ENCODE assay signal across 7 cellular contexts in the genomic region with DNA sequence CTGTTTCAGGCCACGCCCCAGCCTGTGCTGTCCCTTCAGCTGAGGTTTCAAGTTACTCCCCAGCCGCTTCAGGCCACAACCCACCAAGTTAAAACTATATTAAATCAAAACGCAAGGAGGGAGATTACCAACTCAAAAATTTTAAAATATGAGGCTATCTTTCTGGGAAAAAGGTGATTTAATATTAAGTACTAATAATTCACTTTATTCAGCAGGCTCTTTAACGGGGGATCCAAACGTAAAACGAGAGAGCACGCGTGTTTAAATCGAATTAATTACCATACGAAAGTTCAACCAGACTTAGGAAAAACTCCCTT. TPM values are rescaled to one million over a fixed set of nuclear protein-coding genes. Genes with fewer than 3 reads are reported as not detected.
DNase-seq lines count a peak whose midpoint lies in the region; ATAC-seq and TF ChIP-seq lines count a peak whose summit lies in the region.

No MANE protein-coding gene starts in this region.

- H3K4me3 ChIP-seq in SJCRH30 (peak overlapping the region; percentile 47), parathyroid adenoma (ENCODE audit: low read depth, low read length) (peak overlapping the region; percentile 51), BE2C (ENCODE audit: low read depth, low read length) (no peak overlapping the region)
- H3K4me3 ChIP-seq in effector memory CD4-positive, alpha-beta T cell (ENCODE audit: insufficient read depth, low read depth, low read length, poor library complexity, severe bottlenecking) = no peak overlapping the region

- peak overlapping the region; percentile 67 for H3K4me2 ChIP-seq in parathyroid adenoma (ENCODE audit: low read length)

- H3K4me1 ChIP-seq in SJCRH30 (peaks cover 34% of the 10 kb centered on the region), foreskin keratinocyte (peaks cover 7% of the 10 kb centered on the region), parathyroid adenoma (peaks cover 8% of the 10 kb centered on the region), BE2C (no peaks in the 10 kb centered on the region; the same call in 1 of the 2 replicates)
- H3K4me1 ChIP-seq in effector memory CD4-positive, alpha-beta T cell (ENCODE audit: control insufficient read depth, insufficient read depth, low read length, poor library complexity, severe bottlenecking) = no peaks in the 10 kb centered on the region

- H3K9me3 ChIP-seq in SJCRH30 (replicated peaks) (no peaks in the 10 kb centered on the region), parathyroid adenoma (ENCODE audit: control insufficient read depth, low read length) (no peaks in the 10 kb centered on the region), BE2C (no peaks in the 10 kb centered on the region)
- H3K9me3 ChIP-seq in effector memory CD4-positive, alpha-beta T cell (ENCODE audit: control insufficient read depth, low read length) = no peaks in the 10 kb centered on the region

- no peak overlapping the region for H3K9ac ChIP-seq in parathyroid adenoma

- TF ChIP-seq CTCF in foreskin keratinocyte (conservative IDR thresholded peaks at IDR 0.05) (no peak), parathyroid adenoma (IDR thresholded peaks at IDR 0.05) (no peak), BE2C (IDR thresholded peaks at IDR 0.05; ENCODE audit: low read depth, low read length) (no peak)

- ATAC-seq in GM18907 (IDR thresholded peaks at IDR 0.05; ENCODE audit: unreplicated experiment) (peak; percentile 84), HG02759 (IDR thresholded peaks at IDR 0.05; ENCODE audit: unreplicated experiment) (peak; percentile 63), foreskin keratinocyte (peak; percentile 91)

- peak overlapping the region; percentile 68 for H2AFZ ChIP-seq in parathyroid adenoma

- DNase-seq in SJCRH30 (no peak), foreskin keratinocyte (no peak), BE2C (no peak)
- no peak for DNase-seq in effector memory CD4-positive, alpha-beta T cell

- H3K27ac ChIP-seq in SJCRH30 = peak overlapping the region; percentile 35
- peak overlapping the region; percentile 64 for H3K27ac ChIP-seq in foreskin keratinocyte
- H3K27ac ChIP-seq in parathyroid adenoma = no peak overlapping the region
- no peak overlapping the region for H3K27ac ChIP-seq in effector memory CD4-positive, alpha-beta T cell (ENCODE audit: insufficient read depth, low read length, poor library complexity, severe bottlenecking)

- H3K36me3 ChIP-seq in SJCRH30 (no peaks in the 10 kb centered on the region), parathyroid adenoma (ENCODE audit: control insufficient read depth, insufficient read depth, low read length) (no peaks in the 10 kb centered on the region), BE2C (no peaks in the 10 kb centered on the region)
- no peaks in the 10 kb centered on the region for H3K36me3 ChIP-seq in effector memory CD4-positive, alpha-beta T cell (ENCODE audit: control insufficient read depth, insufficient read depth, low read length)

- no peaks in the 10 kb centered on the region for H3K79me2 ChIP-seq in parathyroid adenoma

- no peaks in the 10 kb centered on the region for H3K27me3 ChIP-seq in SJCRH30
- no peaks in the 10 kb centered on the region for H3K27me3 ChIP-seq in foreskin keratinocyte
- H3K27me3 ChIP-seq in parathyroid adenoma (ENCODE audit: control insufficient read depth, insufficient read depth, low read length) = no peaks in the 10 kb centered on the region
- H3K27me3 ChIP-seq in effector memory CD4-positive, alpha-beta T cell (replicated peaks; ENCODE audit: control insufficient read depth, insufficient read depth, low read length, poor library complexity, severe bottlenecking) = peaks cover 6% of the 10 kb centered on the region
- H3K27me3 ChIP-seq in BE2C = peaks cover 66% of the 10 kb centered on the region

RNA-seq across cellular contexts. Expression of gene AKR1B15, which starts 1.2 kb away (rescaled TPM):
- total RNA-seq in SJCRH30 (2014; rRNA removed; shearing (Covaris generic)) = not detected in 2 replicates
- total RNA-seq in foreskin keratinocyte = not detected in 2 replicates
- not detected in 2 replicates for polyA plus RNA-seq in foreskin keratinocyte
- 0.22 TPM for polyA plus RNA-seq in BE2C (2012; ENCODE audit: insufficient read depth, insufficient read length, low read depth)

RNA-seq across cellular contexts. Expression of gene AKR1B10, which starts 20.3 kb away (rescaled TPM):
- 0.06 and 0.68 TPM in 2 replicates for total RNA-seq in SJCRH30 (2014; rRNA removed; shearing (Covaris generic))
- 0.21 and 0.31 TPM in 2 replicates for total RNA-seq in foreskin keratinocyte
- 0.21 and 0.49 TPM in 2 replicates for polyA plus RNA-seq in foreskin keratinocyte
- not detected for polyA plus RNA-seq in BE2C (2012; ENCODE audit: insufficient read depth, insufficient read length, low read depth)

Comparison
In these comparisons a context has a peak if more than half of its experiments do, and no peak if none do; other contexts are left out.
1. H3K27ac ChIP-seq: peak in SJCRH30 (single experiment) and foreskin keratinocyte (single experiment); none in parathyroid adenoma (single experiment) and effector memory CD4-positive, alpha-beta T cell (single experiment).
2. H3K4me3 ChIP-seq: peak in SJCRH30 (single experiment) and parathyroid adenoma (single experiment); none in effector memory CD4-positive, alpha-beta T cell (single experiment) and BE2C (single experiment).
3. Peak in every context shown above with its lines, with median percentiles within 50 percentile points of each other: ATAC-seq.